ENCODE assay signal across 1 cellular context in the genomic region with DNA sequence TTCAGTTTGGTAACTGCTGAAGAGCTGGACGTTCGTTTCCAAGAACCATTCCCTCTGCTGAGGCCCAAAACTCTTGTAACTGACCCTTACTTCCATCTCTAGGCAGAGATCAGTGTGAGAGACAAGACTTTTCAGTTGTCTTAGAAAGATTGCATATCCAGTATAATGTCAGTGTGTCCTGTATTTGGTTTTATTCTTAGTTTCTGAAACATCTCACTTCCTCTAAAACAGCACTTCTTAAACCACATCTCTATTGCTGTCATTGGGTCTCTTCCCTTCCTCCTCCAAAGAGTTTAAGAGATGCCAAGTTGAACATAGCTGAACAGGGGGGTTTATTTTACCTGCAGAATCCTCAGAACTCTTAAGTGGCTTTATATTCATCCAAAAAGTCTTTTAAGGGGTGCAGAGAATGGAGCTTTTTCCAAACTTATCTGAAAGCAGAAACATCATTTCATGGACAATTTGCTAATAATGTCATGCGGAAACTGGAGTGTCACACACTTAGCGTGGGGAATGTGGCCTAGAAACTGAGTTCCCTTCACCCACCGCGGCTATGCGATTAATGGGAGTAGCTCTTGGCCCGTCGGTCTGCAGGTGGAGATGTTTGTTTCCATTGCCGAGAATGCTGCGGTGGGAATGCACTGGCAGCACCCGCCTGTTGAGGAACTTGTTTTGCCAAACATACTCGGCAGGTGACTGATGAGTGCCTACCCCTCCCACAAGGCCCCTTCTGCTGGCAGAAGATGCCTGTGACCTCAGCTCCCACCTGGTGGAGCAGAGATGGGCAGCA.
TF ChIP-seq lines count a peak whose summit lies in the region.

No MANE protein-coding gene starts in this region.

TF ChIP-seq in GM12878, 131 proteins besides CTCF, POLR2A, EP300 and RAD21 (continued from another document and continues in another):
- TF ChIP-seq, protein P1, sequence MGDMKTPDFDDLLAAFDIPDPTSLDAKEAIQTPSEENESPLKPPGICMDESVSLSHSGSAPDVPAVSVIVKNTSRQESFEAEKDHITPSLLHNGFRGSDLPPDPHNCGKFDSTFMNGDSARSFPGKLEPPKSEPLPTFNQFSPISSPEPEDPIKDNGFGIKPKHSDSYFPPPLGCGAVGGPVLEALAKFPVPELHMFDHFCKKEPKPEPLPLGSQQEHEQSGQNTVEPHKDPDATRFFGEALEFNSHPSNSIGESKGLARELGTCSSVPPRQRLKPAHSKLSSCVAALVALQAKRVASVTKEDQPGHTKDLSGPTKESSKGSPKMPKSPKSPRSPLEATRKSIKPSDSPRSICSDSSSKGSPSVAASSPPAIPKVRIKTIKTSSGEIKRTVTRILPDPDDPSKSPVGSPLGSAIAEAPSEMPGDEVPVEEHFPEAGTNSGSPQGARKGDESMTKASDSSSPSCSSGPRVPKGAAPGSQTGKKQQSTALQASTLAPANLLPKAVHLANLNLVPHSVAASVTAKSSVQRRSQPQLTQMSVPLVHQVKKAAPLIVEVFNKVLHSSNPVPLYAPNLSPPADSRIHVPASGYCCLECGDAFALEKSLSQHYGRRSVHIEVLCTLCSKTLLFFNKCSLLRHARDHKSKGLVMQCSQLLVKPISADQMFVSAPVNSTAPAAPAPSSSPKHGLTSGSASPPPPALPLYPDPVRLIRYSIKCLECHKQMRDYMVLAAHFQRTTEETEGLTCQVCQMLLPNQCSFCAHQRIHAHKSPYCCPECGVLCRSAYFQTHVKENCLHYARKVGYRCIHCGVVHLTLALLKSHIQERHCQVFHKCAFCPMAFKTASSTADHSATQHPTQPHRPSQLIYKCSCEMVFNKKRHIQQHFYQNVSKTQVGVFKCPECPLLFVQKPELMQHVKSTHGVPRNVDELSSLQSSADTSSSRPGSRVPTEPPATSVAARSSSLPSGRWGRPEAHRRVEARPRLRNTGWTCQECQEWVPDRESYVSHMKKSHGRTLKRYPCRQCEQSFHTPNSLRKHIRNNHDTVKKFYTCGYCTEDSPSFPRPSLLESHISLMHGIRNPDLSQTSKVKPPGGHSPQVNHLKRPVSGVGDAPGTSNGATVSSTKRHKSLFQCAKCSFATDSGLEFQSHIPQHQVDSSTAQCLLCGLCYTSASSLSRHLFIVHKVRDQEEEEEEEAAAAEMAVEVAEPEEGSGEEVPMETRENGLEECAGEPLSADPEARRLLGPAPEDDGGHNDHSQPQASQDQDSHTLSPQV (IDR thresholded peaks at IDR 0.05), result peak; percentile 70
- TF ChIP-seq, protein P2, sequence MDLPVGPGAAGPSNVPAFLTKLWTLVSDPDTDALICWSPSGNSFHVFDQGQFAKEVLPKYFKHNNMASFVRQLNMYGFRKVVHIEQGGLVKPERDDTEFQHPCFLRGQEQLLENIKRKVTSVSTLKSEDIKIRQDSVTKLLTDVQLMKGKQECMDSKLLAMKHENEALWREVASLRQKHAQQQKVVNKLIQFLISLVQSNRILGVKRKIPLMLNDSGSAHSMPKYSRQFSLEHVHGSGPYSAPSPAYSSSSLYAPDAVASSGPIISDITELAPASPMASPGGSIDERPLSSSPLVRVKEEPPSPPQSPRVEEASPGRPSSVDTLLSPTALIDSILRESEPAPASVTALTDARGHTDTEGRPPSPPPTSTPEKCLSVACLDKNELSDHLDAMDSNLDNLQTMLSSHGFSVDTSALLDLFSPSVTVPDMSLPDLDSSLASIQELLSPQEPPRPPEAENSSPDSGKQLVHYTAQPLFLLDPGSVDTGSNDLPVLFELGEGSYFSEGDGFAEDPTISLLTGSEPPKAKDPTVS (IDR thresholded peaks at IDR 0.05; ENCODE audit: low read depth, low read length), result no peak
- TF ChIP-seq TCF3 (IDR thresholded peaks at IDR 0.05; ENCODE audit: borderline replicate concordance, insufficient read depth, low read depth, low read length) (no peak), CHD2 (IDR thresholded peaks at IDR 0.05; ENCODE audit: borderline replicate concordance, low read depth, low read length) (peak; percentile 46; the same call in 1 of the 2 replicates), FOXK2 (IDR thresholded peaks at IDR 0.05) (no peak), ATF7 (IDR thresholded peaks at IDR 0.05; ENCODE audit: low read depth) (peak; percentile 76), RCOR1 (conservative IDR thresholded peaks at IDR 0.05; ENCODE audit: low read depth, low read length) (no peak), ZNF384 (IDR thresholded peaks at IDR 0.05; ENCODE audit: borderline replicate concordance, low read depth, low read length) (no peak), JUND (IDR thresholded peaks at IDR 0.05; ENCODE audit: low read depth, low read length) (0 out of 2 replicates have a peak, but pooled peaks have one; percentile 43), MTA2 (IDR thresholded peaks at IDR 0.05; ENCODE audit: low read depth) (peak; percentile 69; the same call in 1 of the 2 replicates), MEF2A (IDR thresholded peaks at IDR 0.05; ENCODE audit: insufficient read depth, low read depth, low read length) (peak; percentile 91), HDGF (IDR thresholded peaks at IDR 0.05) (no peak), NR2C1 (IDR thresholded peaks at IDR 0.05) (no peak), DPF2 (IDR thresholded peaks at IDR 0.05) (peak; percentile 92), EZH2 (IDR thresholded peaks at IDR 0.05; ENCODE audit: borderline replicate concordance, control insufficient read depth, low read depth, low read length) (no peak), TCF7 (IDR thresholded peaks at IDR 0.05; ENCODE audit: borderline replicate concordance) (no peak), STAT1 (conservative IDR thresholded peaks at IDR 0.05) (no peak), NFXL1 (IDR thresholded peaks at IDR 0.05; ENCODE audit: borderline replicate concordance) (no peak), SMARCA5 (IDR thresholded peaks at IDR 0.05) (no peak), IKZF1 (conservative IDR thresholded peaks at IDR 0.05) (peak; percentile 90), CHD4 (IDR thresholded peaks at IDR 0.05) (no peak), POLR2AphosphoS5 (IDR thresholded peaks at IDR 0.05; ENCODE audit: low read length) (no peak), POU2F2 (IDR thresholded peaks at IDR 0.05; ENCODE audit: borderline replicate concordance, low read depth, low read length) (peak; percentile 45; the same call in 1 of the 3 replicates), BHLHE40 (IDR thresholded peaks at IDR 0.05; ENCODE audit: borderline replicate concordance in 1 of 2, low read depth in 2 of 2, low read length in 1 of 2) (peak in 1 of 2 experiments; percentile 5; a peak in 2 of 4 replicates), MXI1 (IDR thresholded peaks at IDR 0.05; ENCODE audit: low read depth, low read length) (0 out of 2 replicates have a peak, but pooled peaks have one; percentile 48), CHD1 (IDR thresholded peaks at IDR 0.05; ENCODE audit: low read depth, low read length) (no peak), YBX1 (IDR thresholded peaks at IDR 0.05) (no peak)
- TF ChIP-seq, protein P3, sequence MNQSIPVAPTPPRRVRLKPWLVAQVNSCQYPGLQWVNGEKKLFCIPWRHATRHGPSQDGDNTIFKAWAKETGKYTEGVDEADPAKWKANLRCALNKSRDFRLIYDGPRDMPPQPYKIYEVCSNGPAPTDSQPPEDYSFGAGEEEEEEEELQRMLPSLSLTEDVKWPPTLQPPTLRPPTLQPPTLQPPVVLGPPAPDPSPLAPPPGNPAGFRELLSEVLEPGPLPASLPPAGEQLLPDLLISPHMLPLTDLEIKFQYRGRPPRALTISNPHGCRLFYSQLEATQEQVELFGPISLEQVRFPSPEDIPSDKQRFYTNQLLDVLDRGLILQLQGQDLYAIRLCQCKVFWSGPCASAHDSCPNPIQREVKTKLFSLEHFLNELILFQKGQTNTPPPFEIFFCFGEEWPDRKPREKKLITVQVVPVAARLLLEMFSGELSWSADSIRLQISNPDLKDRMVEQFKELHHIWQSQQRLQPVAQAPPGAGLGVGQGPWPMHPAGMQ (IDR thresholded peaks at IDR 0.05; ENCODE audit: borderline replicate concordance), result no peak
- TF ChIP-seq, protein P4, sequence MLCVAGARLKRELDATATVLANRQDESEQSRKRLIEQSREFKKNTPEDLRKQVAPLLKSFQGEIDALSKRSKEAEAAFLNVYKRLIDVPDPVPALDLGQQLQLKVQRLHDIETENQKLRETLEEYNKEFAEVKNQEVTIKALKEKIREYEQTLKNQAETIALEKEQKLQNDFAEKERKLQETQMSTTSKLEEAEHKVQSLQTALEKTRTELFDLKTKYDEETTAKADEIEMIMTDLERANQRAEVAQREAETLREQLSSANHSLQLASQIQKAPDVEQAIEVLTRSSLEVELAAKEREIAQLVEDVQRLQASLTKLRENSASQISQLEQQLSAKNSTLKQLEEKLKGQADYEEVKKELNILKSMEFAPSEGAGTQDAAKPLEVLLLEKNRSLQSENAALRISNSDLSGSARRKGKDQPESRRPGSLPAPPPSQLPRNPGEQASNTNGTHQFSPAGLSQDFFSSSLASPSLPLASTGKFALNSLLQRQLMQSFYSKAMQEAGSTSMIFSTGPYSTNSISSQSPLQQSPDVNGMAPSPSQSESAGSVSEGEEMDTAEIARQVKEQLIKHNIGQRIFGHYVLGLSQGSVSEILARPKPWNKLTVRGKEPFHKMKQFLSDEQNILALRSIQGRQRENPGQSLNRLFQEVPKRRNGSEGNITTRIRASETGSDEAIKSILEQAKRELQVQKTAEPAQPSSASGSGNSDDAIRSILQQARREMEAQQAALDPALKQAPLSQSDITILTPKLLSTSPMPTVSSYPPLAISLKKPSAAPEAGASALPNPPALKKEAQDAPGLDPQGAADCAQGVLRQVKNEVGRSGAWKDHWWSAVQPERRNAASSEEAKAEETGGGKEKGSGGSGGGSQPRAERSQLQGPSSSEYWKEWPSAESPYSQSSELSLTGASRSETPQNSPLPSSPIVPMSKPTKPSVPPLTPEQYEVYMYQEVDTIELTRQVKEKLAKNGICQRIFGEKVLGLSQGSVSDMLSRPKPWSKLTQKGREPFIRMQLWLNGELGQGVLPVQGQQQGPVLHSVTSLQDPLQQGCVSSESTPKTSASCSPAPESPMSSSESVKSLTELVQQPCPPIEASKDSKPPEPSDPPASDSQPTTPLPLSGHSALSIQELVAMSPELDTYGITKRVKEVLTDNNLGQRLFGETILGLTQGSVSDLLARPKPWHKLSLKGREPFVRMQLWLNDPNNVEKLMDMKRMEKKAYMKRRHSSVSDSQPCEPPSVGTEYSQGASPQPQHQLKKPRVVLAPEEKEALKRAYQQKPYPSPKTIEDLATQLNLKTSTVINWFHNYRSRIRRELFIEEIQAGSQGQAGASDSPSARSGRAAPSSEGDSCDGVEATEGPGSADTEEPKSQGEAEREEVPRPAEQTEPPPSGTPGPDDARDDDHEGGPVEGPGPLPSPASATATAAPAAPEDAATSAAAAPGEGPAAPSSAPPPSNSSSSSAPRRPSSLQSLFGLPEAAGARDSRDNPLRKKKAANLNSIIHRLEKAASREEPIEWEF (IDR thresholded peaks at IDR 0.05; ENCODE audit: insufficient replicate concordance, low read depth, low read length), result no peak
- TF ChIP-seq, protein P5, sequence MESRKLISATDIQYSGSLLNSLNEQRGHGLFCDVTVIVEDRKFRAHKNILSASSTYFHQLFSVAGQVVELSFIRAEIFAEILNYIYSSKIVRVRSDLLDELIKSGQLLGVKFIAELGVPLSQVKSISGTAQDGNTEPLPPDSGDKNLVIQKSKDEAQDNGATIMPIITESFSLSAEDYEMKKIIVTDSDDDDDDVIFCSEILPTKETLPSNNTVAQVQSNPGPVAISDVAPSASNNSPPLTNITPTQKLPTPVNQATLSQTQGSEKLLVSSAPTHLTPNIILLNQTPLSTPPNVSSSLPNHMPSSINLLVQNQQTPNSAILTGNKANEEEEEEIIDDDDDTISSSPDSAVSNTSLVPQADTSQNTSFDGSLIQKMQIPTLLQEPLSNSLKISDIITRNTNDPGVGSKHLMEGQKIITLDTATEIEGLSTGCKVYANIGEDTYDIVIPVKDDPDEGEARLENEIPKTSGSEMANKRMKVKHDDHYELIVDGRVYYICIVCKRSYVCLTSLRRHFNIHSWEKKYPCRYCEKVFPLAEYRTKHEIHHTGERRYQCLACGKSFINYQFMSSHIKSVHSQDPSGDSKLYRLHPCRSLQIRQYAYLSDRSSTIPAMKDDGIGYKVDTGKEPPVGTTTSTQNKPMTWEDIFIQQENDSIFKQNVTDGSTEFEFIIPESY (IDR thresholded peaks at IDR 0.05), result no peak
- TF ChIP-seq, protein P6, sequence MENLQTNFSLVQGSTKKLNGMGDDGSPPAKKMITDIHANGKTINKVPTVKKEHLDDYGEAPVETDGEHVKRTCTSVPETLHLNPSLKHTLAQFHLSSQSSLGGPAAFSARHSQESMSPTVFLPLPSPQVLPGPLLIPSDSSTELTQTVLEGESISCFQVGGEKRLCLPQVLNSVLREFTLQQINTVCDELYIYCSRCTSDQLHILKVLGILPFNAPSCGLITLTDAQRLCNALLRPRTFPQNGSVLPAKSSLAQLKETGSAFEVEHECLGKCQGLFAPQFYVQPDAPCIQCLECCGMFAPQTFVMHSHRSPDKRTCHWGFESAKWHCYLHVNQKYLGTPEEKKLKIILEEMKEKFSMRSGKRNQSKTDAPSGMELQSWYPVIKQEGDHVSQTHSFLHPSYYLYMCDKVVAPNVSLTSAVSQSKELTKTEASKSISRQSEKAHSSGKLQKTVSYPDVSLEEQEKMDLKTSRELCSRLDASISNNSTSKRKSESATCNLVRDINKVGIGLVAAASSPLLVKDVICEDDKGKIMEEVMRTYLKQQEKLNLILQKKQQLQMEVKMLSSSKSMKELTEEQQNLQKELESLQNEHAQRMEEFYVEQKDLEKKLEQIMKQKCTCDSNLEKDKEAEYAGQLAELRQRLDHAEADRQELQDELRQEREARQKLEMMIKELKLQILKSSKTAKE (IDR thresholded peaks at IDR 0.05; ENCODE audit: low read depth, poor library complexity, severe bottlenecking), result peak; percentile 76
- TF ChIP-seq, protein P7, sequence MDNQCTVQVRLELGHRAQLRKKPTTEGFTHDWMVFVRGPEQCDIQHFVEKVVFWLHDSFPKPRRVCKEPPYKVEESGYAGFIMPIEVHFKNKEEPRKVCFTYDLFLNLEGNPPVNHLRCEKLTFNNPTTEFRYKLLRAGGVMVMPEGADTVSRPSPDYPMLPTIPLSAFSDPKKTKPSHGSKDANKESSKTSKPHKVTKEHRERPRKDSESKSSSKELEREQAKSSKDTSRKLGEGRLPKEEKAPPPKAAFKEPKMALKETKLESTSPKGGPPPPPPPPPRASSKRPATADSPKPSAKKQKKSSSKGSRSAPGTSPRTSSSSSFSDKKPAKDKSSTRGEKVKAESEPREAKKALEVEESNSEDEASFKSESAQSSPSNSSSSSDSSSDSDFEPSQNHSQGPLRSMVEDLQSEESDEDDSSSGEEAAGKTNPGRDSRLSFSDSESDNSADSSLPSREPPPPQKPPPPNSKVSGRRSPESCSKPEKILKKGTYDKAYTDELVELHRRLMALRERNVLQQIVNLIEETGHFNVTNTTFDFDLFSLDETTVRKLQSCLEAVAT (IDR thresholded peaks at IDR 0.05), result peak; percentile 96
- TF ChIP-seq, protein P8, sequence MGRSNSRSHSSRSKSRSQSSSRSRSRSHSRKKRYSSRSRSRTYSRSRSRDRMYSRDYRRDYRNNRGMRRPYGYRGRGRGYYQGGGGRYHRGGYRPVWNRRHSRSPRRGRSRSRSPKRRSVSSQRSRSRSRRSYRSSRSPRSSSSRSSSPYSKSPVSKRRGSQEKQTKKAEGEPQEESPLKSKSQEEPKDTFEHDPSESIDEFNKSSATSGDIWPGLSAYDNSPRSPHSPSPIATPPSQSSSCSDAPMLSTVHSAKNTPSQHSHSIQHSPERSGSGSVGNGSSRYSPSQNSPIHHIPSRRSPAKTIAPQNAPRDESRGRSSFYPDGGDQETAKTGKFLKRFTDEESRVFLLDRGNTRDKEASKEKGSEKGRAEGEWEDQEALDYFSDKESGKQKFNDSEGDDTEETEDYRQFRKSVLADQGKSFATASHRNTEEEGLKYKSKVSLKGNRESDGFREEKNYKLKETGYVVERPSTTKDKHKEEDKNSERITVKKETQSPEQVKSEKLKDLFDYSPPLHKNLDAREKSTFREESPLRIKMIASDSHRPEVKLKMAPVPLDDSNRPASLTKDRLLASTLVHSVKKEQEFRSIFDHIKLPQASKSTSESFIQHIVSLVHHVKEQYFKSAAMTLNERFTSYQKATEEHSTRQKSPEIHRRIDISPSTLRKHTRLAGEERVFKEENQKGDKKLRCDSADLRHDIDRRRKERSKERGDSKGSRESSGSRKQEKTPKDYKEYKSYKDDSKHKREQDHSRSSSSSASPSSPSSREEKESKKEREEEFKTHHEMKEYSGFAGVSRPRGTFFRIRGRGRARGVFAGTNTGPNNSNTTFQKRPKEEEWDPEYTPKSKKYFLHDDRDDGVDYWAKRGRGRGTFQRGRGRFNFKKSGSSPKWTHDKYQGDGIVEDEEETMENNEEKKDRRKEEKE (IDR thresholded peaks at IDR 0.05), result no peak
